In the genomic region with DNA sequence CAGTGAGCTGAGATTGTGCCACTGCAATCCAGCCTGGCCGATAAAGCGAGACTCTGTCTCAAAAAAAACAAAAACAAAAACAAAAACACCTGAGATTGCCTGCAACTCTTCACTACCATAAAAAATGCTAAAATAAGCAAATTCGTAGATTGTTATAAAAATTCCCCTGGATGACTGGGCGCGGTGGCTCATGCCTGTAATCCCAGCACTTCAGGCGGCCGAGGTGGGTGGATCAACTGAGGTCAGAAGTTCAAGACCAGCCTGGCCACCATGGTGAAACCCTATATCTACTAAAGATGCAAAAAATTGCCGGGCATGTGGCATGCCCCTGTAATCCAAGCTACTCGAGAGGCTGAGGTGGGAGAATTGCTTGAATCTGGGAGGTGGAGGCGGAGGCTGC, we compare ENCODE assay signal across 27 cellular contexts.
"Had no signal": no experiment of that assay in that cellular context is flagged by ENCODE, and none has a peak within 500 bp of the region (broad histone marks: within the 10 kb centered on the region; RNA-seq: fewer than 3 reads in every experiment).

No MANE protein-coding gene starts in this region.

- H3K9me3 Mint-ChIP-seq: naive thymus-derived CD4-positive, alpha-beta T cell; natural killer cell treated with Interleukin-12 subunit alpha and Interleukin-12 subunit beta and Interleukin-15 and Interleukin-18, amount 100 ng/mL, for 72 hours; neural progenitor cell; stimulated activated effector memory CD8-positive, alpha-beta T cell treated with anti-CD3 and anti-CD28 coated beads, Interleukin-12 subunit alpha, Interleukin-12 subunit beta, amount 100 ng/mL, for 72 hours; stimulated activated naive CD8-positive, alpha-beta T cell treated with anti-CD3 and anti-CD28 coated beads, Interleukin-15, Interleukin-2, amounts not matched to agents 100 ng/mL and 50 ng/mL, for 24 hours; type B pancreatic cell had no signal

- H3K27ac ChIP-seq: left lung, neural progenitor cell, neutrophil, parathyroid adenoma, right atrium auricular region, right lobe of liver, skin epidermis, suprapubic skin, thoracic aorta, tibial artery, vagina had no signal

- H3K9ac ChIP-seq: neural progenitor cell, parathyroid adenoma had no signal

- H3K4me1 ChIP-seq: left lung, neural progenitor cell, parathyroid adenoma, right atrium auricular region, right lobe of liver, suprapubic skin, tibial artery, vagina had no signal

- FAIRE-seq: keratinocyte had no signal

- ATAC-seq: left colon; left lung; mucosa of descending colon; naive thymus-derived CD4-positive, alpha-beta T cell; natural killer cell treated with Interleukin-12 subunit alpha and Interleukin-12 subunit beta and Interleukin-15 and Interleukin-18, amount 100 ng/mL, for 72 hours; right lobe of liver had no signal

- H3K4me3 ChIP-seq: left lung, lung, mucosa of descending colon, neural progenitor cell, right atrium auricular region, right lobe of liver, skin epidermis, suprapubic skin, thoracic aorta, tibial artery, vagina had no signal

- H3K4me1 Mint-ChIP-seq: neural progenitor cell; stimulated activated effector memory CD8-positive, alpha-beta T cell treated with anti-CD3 and anti-CD28 coated beads, Interleukin-12 subunit alpha, Interleukin-12 subunit beta, amount 100 ng/mL, for 72 hours had no signal

- H3K36me3 ChIP-seq: neural progenitor cell had no signal

- H3K27me3 ChIP-seq: left lung, neural progenitor cell, neutrophil, right atrium auricular region, right lobe of liver, suprapubic skin, tibial artery, vagina had no signal

- H3K27ac Mint-ChIP-seq: naive thymus-derived CD4-positive, alpha-beta T cell; natural killer cell treated with Interleukin-12 subunit alpha and Interleukin-12 subunit beta and Interleukin-15 and Interleukin-18, amount 100 ng/mL, for 72 hours; neural progenitor cell; progenitor cell of endocrine pancreas; stimulated activated effector memory CD8-positive, alpha-beta T cell treated with anti-CD3 and anti-CD28 coated beads, Interleukin-12 subunit alpha, Interleukin-12 subunit beta, amount 100 ng/mL, for 72 hours; stimulated activated naive CD8-positive, alpha-beta T cell treated with anti-CD3 and anti-CD28 coated beads, Interleukin-15, Interleukin-2, amounts not matched to agents 100 ng/mL and 50 ng/mL, for 24 hours had no signal

- DNase-seq: head of caudate nucleus; hippocampal formation; left colon; left lung; midbrain; naive thymus-derived CD4-positive, alpha-beta T cell; occipital lobe; right lobe of liver; stimulated activated CD4-positive, alpha-beta T cell treated with anti-CD3 and anti-CD28 coated beads, Interleukin-4, amount 100 ng/mL, for 24 hours; stimulated activated naive CD4-positive, alpha-beta T cell; tibial artery had no signal

- H3K9me3 ChIP-seq: left lung, mucosa of descending colon, neutrophil, right atrium auricular region, right lobe of liver, suprapubic skin, thoracic aorta, tibial artery, vagina had no signal

- H3K4me3 Mint-ChIP-seq: naive thymus-derived CD4-positive, alpha-beta T cell; natural killer cell treated with Interleukin-12 subunit alpha and Interleukin-12 subunit beta and Interleukin-15 and Interleukin-18, amount 100 ng/mL, for 72 hours; neural progenitor cell; stimulated activated effector memory CD8-positive, alpha-beta T cell treated with anti-CD3 and anti-CD28 coated beads, Interleukin-12 subunit alpha, Interleukin-12 subunit beta, amount 100 ng/mL, for 72 hours; stimulated activated naive CD8-positive, alpha-beta T cell treated with anti-CD3 and anti-CD28 coated beads, Interleukin-15, Interleukin-2, amounts not matched to agents 100 ng/mL and 50 ng/mL, for 24 hours; type B pancreatic cell had no signal

- H3K27me3 Mint-ChIP-seq: naive thymus-derived CD4-positive, alpha-beta T cell; natural killer cell treated with Interleukin-12 subunit alpha and Interleukin-12 subunit beta and Interleukin-15 and Interleukin-18, amount 100 ng/mL, for 72 hours; progenitor cell of endocrine pancreas; stimulated activated naive CD8-positive, alpha-beta T cell treated with anti-CD3 and anti-CD28 coated beads, Interleukin-15, Interleukin-2, amounts not matched to agents 100 ng/mL and 50 ng/mL, for 24 hours; type B pancreatic cell had no signal
